ENCODE assay signal across 1 cellular context in genomic region chr22:37203354-37204044, GRCh38.
TF ChIP-seq lines count a peak whose summit lies in the region.

No MANE protein-coding gene starts in this region.

TF ChIP-seq in H1, 55 proteins besides CTCF, POLR2A, EP300 and RAD21:
- no peak for TF ChIP-seq CBX5 (IDR thresholded peaks at IDR 0.05; ENCODE audit: low read depth, low read length)
- no peak for TF ChIP-seq CEBPB (IDR thresholded peaks at IDR 0.05; ENCODE audit: low read depth, low read length)
- TF ChIP-seq USF2 (IDR thresholded peaks at IDR 0.05; ENCODE audit: low read length), result peak; percentile 62
